Comparison of ENCODE assay signal across 11 cellular contexts in genomic region chr17:77364381-77364911, GRCh38.
DNase-seq lines count a peak whose midpoint lies in the region; ATAC-seq, FAIRE-seq and TF ChIP-seq lines count a peak whose summit lies in the region.
"Had no signal": no experiment of that assay in that cellular context is flagged by ENCODE, and none has a peak within 500 bp of the region (broad histone marks: within the 10 kb centered on the region; RNA-seq: fewer than 3 reads in every experiment).

No MANE protein-coding gene starts in this region.

- POLR2A ChIA-PET in K562 (lab: Yijun Ruan, JAX): interaction anchor here (0.7 to 1.0 kb wide), 2 partner anchors 135 to 630 kb away, joined by 3 to 4 read pairs; no protein-coding TSS in a partner anchor
- POLR2A ChIA-PET in naive thymus-derived CD4-positive, alpha-beta T cell (lab: Charles Lee): interaction anchor here (1.1 to 2.3 kb wide), 4 partner anchors 8 to 38 kb away, joined by 3 to 6 read pairs (median 5); no protein-coding TSS in a partner anchor

- H3K9me1 ChIP-seq in K562 (ENCODE audit: control insufficient read depth, insufficient read depth, low read length): peaks cover 11% of the 10 kb centered on the region

- peaks cover 44% of the 10 kb centered on the region for H3K4me1 Mint-ChIP-seq in activated T-cell treated with anti-CD3 and anti-CD28 coated beads, Interleukin-2, amount 50 U/mL, for 4 hours (ENCODE audit: low read depth)
- peaks cover 40 to 68% (median 44%) of the 10 kb centered on the region in 7 donors for H3K4me1 Mint-ChIP-seq in naive thymus-derived CD4-positive, alpha-beta T cell

- no TSS peak for BruUV-seq in K562 (replicated peaks; lab: Mats Ljungman, UMichigan)

- H3K9me3 Mint-ChIP-seq in activated T-cell treated with anti-CD3 and anti-CD28 coated beads, Interleukin-2, amount 50 U/mL, for 4 hours: no peaks in the 10 kb centered on the region
- peaks cover 0 to 3% (median 0%) of the 10 kb centered on the region in 11 donors for H3K9me3 Mint-ChIP-seq in naive thymus-derived CD4-positive, alpha-beta T cell

- TF ChIP-seq POLR2A in K562 (conservative IDR thresholded peaks at IDR 0.05): no peak

- no peak overlapping the region for H2AFZ ChIP-seq in K562 (ENCODE audit: low read depth, low read length)

- H3K4me1 ChIP-seq in K562 (replicated peaks in 1 of 2; ENCODE audit: control insufficient read depth in 2 of 2, insufficient read depth in 2 of 2, low read length in 2 of 2) (peaks cover 44 to 52% of the 10 kb centered on the region in 2 experiments), tibial artery (peaks cover 0 to 48% (median 33%) of the 10 kb centered on the region in 4 donors), BE2C (peaks cover 30% of the 10 kb centered on the region)
- peaks cover 0 to 53% of the 10 kb centered on the region in 2 donors for H3K4me1 ChIP-seq in naive thymus-derived CD4-positive, alpha-beta T cell (ENCODE audit: control insufficient read depth in 2 of 2, insufficient read depth in 2 of 2, low read length in 2 of 2)

- H3K4me3 Mint-ChIP-seq in activated T-cell treated with anti-CD3 and anti-CD28 coated beads, Interleukin-2, amount 50 U/mL, for 4 hours: peak overlapping the region; percentile 68
- peak overlapping the region; percentile 26 to 86 (median 76) for H3K4me3 Mint-ChIP-seq in naive thymus-derived CD4-positive, alpha-beta T cell

- no peak for FAIRE-seq in K562 (lab: Jason Lieb, UNC)
- FAIRE-seq: endothelial cell of umbilical vein, H1 had no signal

- H3K27me3 ChIP-seq in K562 (ENCODE audit: control insufficient read depth in 2 of 2, insufficient read depth in 2 of 2, low read length in 2 of 2) (no peaks in the 10 kb centered on the region), tibial artery (no peaks in the 10 kb centered on the region), BE2C (no peaks in the 10 kb centered on the region)
- H3K27me3 ChIP-seq in naive thymus-derived CD4-positive, alpha-beta T cell (ENCODE audit: control insufficient read depth in 2 of 2, insufficient read depth in 2 of 2, low read length in 2 of 2): no peaks in the 10 kb centered on the region

- H3K36me3 Mint-ChIP-seq in activated T-cell treated with anti-CD3 and anti-CD28 coated beads, Interleukin-2, amount 50 U/mL, for 4 hours (ENCODE audit: insufficient read depth): no peaks in the 10 kb centered on the region
- H3K36me3 Mint-ChIP-seq in naive thymus-derived CD4-positive, alpha-beta T cell: peaks cover 0 to 2% (median 0%) of the 10 kb centered on the region in 5 donors

- 39% methylated on average over 10 of the region's 10 CpGs for WGBS in K562 (ENCODE audit: insufficient coverage, low coverage, missing lambda C conversion rate)

- peaks cover 59% of the 10 kb centered on the region for H4K20me1 ChIP-seq in K562 (replicated peaks; ENCODE audit: control insufficient read depth, insufficient read depth, low read length)

- H3K4me3 ChIP-seq in K562: no peak overlapping the region
- H3K4me3 ChIP-seq in naive thymus-derived CD4-positive, alpha-beta T cell (ENCODE audit: low read length): peak overlapping the region; percentile 40
- no peak overlapping the region for H3K4me3 ChIP-seq in tibial artery
- H3K4me3 ChIP-seq in BE2C (ENCODE audit: low read depth, low read length): no peak overlapping the region

- H3K9me3 ChIP-seq in K562 (replicated peaks; ENCODE audit: control insufficient read depth, insufficient read depth, low read depth, low read length): no peaks in the 10 kb centered on the region
- H3K9me3 ChIP-seq in naive thymus-derived CD4-positive, alpha-beta T cell (ENCODE audit: control insufficient read depth in 2 of 3, low read length in 3 of 3): no peaks in the 10 kb centered on the region
- no peaks in the 10 kb centered on the region for H3K9me3 ChIP-seq in tibial artery
- no peaks in the 10 kb centered on the region for H3K9me3 ChIP-seq in BE2C

- H3K27ac Mint-ChIP-seq in naive thymus-derived CD4-positive, alpha-beta T cell: peak overlapping the region in 8 of 9 donors; percentile 53 to 93 (median 80)

- TF ChIP-seq CTCF in K562 (IDR thresholded peaks at IDR 0.05 in 2 of 3, conservative IDR thresholded peaks at IDR 0.05 in 1 of 3; ENCODE audit: insufficient read depth in 2 of 3, low read depth in 1 of 3, low read length in 3 of 3): no peak
- TF ChIP-seq CTCF in tibial artery (IDR thresholded peaks at IDR 0.05): no peak
- no peak for TF ChIP-seq CTCF in BE2C (IDR thresholded peaks at IDR 0.05; ENCODE audit: low read depth, low read length)

- H3K4me2 ChIP-seq in K562 (ENCODE audit: insufficient read depth, low read length): peak overlapping the region; percentile 63; the same call in 1 of the 2 replicates

- H3K27me3 Mint-ChIP-seq in activated T-cell treated with anti-CD3 and anti-CD28 coated beads, Interleukin-2, amount 50 U/mL, for 4 hours (ENCODE audit: low read depth): no peaks in the 10 kb centered on the region
- peaks cover 0 to 11% (median 0%) of the 10 kb centered on the region in 5 donors for H3K27me3 Mint-ChIP-seq in naive thymus-derived CD4-positive, alpha-beta T cell

- intact Hi-C loops in K562 (cut with micrococcal nuclease): no loop called here
- intact Hi-C loops in naive thymus-derived CD4-positive, alpha-beta T cell (cut with micrococcal nuclease): loop anchor here in 1 of 2 donors (1.0 to 2.0 kb wide), 2 partner anchors 8 to 32 kb away; no protein-coding TSS in a partner anchor
- intact Hi-C loops in tibial artery (cut with DNase I; ENCODE audit: low total_unique reads): no loop called here

- in situ Hi-C loops in K562 (cut with MboI): no loop called here

- peaks cover 3% of the 10 kb centered on the region; the same call in 1 of the 3 replicates for H3K36me3 ChIP-seq in K562 (ENCODE audit: control insufficient read depth, insufficient read depth, low read length)
- no peaks in the 10 kb centered on the region for H3K36me3 ChIP-seq in naive thymus-derived CD4-positive, alpha-beta T cell (ENCODE audit: control insufficient read depth in 2 of 3, insufficient read depth in 3 of 3, low read length in 3 of 3)
- no peaks in the 10 kb centered on the region for H3K36me3 ChIP-seq in tibial artery
- H3K36me3 ChIP-seq in BE2C: no peaks in the 10 kb centered on the region

- peak; percentile 29 to 46 for ATAC-seq in activated T-cell treated with anti-CD3 and anti-CD28 coated beads, Interleukin-2, amount 50 U/mL, for 4 hours
- ATAC-seq in K562 (peak; percentile 16), GM18867 (IDR thresholded peaks at IDR 0.05; ENCODE audit: unreplicated experiment) (no peak), GM21423 (IDR thresholded peaks at IDR 0.05; ENCODE audit: unreplicated experiment) (no peak)
- ATAC-seq in naive thymus-derived CD4-positive, alpha-beta T cell: peak; percentile 56

- no peak for TF ChIP-seq RAD21 in K562 (CRISPR knock-in tag; conservative IDR thresholded peaks at IDR 0.05 in 1 of 2, IDR thresholded peaks at IDR 0.05 in 1 of 2)

- DNase-seq in activated T-cell treated with anti-CD3 and anti-CD28 coated beads, Interleukin-2, amount 50 U/mL, for 4 hours: no peak
- no peak for DNase-seq in activated T-cell treated with anti-CD3 and anti-CD28 coated beads, Interleukin-2, amount 50 U/mL, for 48 hours
- DNase-seq in K562 (ENCODE audit: extremely low read depth in 1 of 4, low spot score in 3 of 4) (no peak), tibial artery (peak in 1 of 2 donors; percentile 64), BE2C (no peak)
- no peak for DNase-seq in naive thymus-derived CD4-positive, alpha-beta T cell
- DNase-seq: amniotic stem cell had no signal

- H3K9ac ChIP-seq in K562 (ENCODE audit: insufficient read depth in 1 of 2, low read depth in 2 of 2, low read length in 2 of 2): peak overlapping the region in 1 of 2 experiments; percentile 2; a peak in 1 of 4 replicates

- H3K27ac ChIP-seq in K562 (ENCODE audit: extremely low read depth, low read depth, low read length) (peak overlapping the region; percentile 10; the same call in 2 of the 3 replicates), tibial artery (peak overlapping the region; percentile 88 to 91)
- H3K27ac ChIP-seq in naive thymus-derived CD4-positive, alpha-beta T cell (ENCODE audit: low read depth, low read length): no peak overlapping the region

- H3K79me2 ChIP-seq in K562 (ENCODE audit: control insufficient read depth, insufficient read depth, low read length): peaks cover 70% of the 10 kb centered on the region

- no peak for TF ChIP-seq EP300 in K562 (IDR thresholded peaks at IDR 0.05; ENCODE audit: low read length)

- CTCF ChIA-PET in K562 (lab: Yijun Ruan, JAX; ENCODE audit: low intra/inter-chr PET ratio): no interaction called here
- CTCF ChIA-PET in naive thymus-derived CD4-positive, alpha-beta T cell (lab: Charles Lee): no interaction called here

TF ChIP-seq in K562, 482 proteins besides CTCF, POLR2A, EP300 and RAD21 (continues in another document):
- TF ChIP-seq CTBP1 (IDR thresholded peaks at IDR 0.05; ENCODE audit: borderline replicate concordance) (0 out of 2 replicates have a peak, but pooled peaks have one; percentile 5), ZNF584 (CRISPR knock-in tag; IDR thresholded peaks at IDR 0.05; ENCODE audit: low read depth) (0 out of 2 replicates have a peak, but pooled peaks have one; percentile 1)

Comparison
In these comparisons a context has a peak if more than half of its experiments do, and no peak if none do; other contexts are left out.
1. ATAC-seq: peak in activated T-cell treated with anti-CD3 and anti-CD28 coated beads, Interleukin-2, amount 50 U/mL, for 4 hours (2 of 2), K562 (single experiment) and naive thymus-derived CD4-positive, alpha-beta T cell (single experiment); none in GM18867 (single experiment) and GM21423 (single experiment).